ENCODE assay signal across 9 cellular contexts in genomic region chr3:45906681-45907220, GRCh38. TPM values are rescaled to one million over a fixed set of nuclear protein-coding genes. Genes with fewer than 3 reads are reported as not detected.
DNase-seq lines count a peak whose midpoint lies in the region; ATAC-seq, FAIRE-seq and TF ChIP-seq lines count a peak whose summit lies in the region.
"Had no signal": no experiment of that assay in that cellular context is flagged by ENCODE, and none has a peak within 500 bp of the region (broad histone marks: within the 10 kb centered on the region; RNA-seq: fewer than 3 reads in every experiment).

No MANE protein-coding gene starts in this region.

- H3K9me3 Mint-ChIP-seq in Calu3 (ENCODE audit: low read depth, unreplicated experiment), result no peaks in the 10 kb centered on the region
- H3K9me3 Mint-ChIP-seq: activated naive CD4-positive, alpha-beta T cell treated with anti-CD3 and anti-CD28 coated beads, Interleukin-2, amount 50 U/mL, for 24 hours had no signal

- no peak overlapping the region for H3K27ac ChIP-seq in mammary epithelial cell (ENCODE audit: insufficient read depth, low read depth, low read length)

- no peaks in the 10 kb centered on the region for H3K36me3 ChIP-seq in mammary epithelial cell (ENCODE audit: insufficient read depth, low read length)

- FAIRE-seq in HTR-8/SVneo (lab: Jason Lieb, UNC), result no peak

- H3K4me3 Mint-ChIP-seq in Calu3 (ENCODE audit: low read depth, unreplicated experiment), result no peak overlapping the region
- H3K4me3 Mint-ChIP-seq: activated naive CD4-positive, alpha-beta T cell treated with anti-CD3 and anti-CD28 coated beads, Interleukin-2, amount 50 U/mL, for 24 hours had no signal

- H3K4me1 Mint-ChIP-seq in Calu3 (ENCODE audit: low read depth, unreplicated experiment), result no peaks in the 10 kb centered on the region

- intact Hi-C loops in Calu3 (cut with micrococcal nuclease; ENCODE audit: unreplicated experiment) (no loop called here), mammary epithelial cell (cut with micrococcal nuclease) (no loop called here)

- H3K79me2 ChIP-seq in mammary epithelial cell (ENCODE audit: insufficient read depth, low read length), result no peaks in the 10 kb centered on the region

- in situ Hi-C loops in mammary epithelial cell (cut with MboI; ENCODE audit: low sequenced_read_pairs in 2 of 2), result loop anchor here in 1 of 2 donors (25.0 kb wide), 1 partner anchor 144 kb away; no protein-coding TSS in a partner anchor

- DNase-seq in Calu3, result no peak
- peak; percentile 48 for DNase-seq in HTR-8/SVneo (ENCODE audit: insufficient read length, low spot score)
- no peak for DNase-seq in mammary epithelial cell
- DNase-seq in lung microvascular endothelial cell (ENCODE audit: low read depth in 2 of 2), result peak; percentile 23 to 64
- DNase-seq in AML-193 (lab: John Stamatoyannopoulos, UW), result no peak
- no peak for DNase-seq in NCI-H1092 treated with DMSO at 0.1 percent for 48 hours (lab: John Stamatoyannopoulos, UW)
- no peak for DNase-seq in activated CD4-positive, alpha-beta T cell treated with anti-CD3 and anti-CD28 coated beads, Interleukin-2, amount 50 U/mL, for 4 hours

- H3K27me3 ChIP-seq in mammary epithelial cell (ENCODE audit: insufficient read depth, low read length), result no peaks in the 10 kb centered on the region

- ATAC-seq in HG03457 (IDR thresholded peaks at IDR 0.05; ENCODE audit: unreplicated experiment), result no peak

- H3K27me3 Mint-ChIP-seq in Calu3 (ENCODE audit: unreplicated experiment), result no peaks in the 10 kb centered on the region
- H3K27me3 Mint-ChIP-seq: activated naive CD4-positive, alpha-beta T cell treated with anti-CD3 and anti-CD28 coated beads, Interleukin-2, amount 50 U/mL, for 24 hours had no signal

- H3K4me3 ChIP-seq in mammary epithelial cell (replicated peaks in 1 of 3; ENCODE audit: insufficient read depth in 1 of 3, low read depth in 2 of 3, low read length in 3 of 3), result no peak overlapping the region

- H4K20me1 ChIP-seq in mammary epithelial cell (ENCODE audit: insufficient read depth, low read length), result no peaks in the 10 kb centered on the region

- no peaks in the 10 kb centered on the region for H3K4me1 ChIP-seq in mammary epithelial cell (ENCODE audit: insufficient read depth, low read length)

- peaks cover 8% of the 10 kb centered on the region for H3K9me3 ChIP-seq in mammary epithelial cell (replicated peaks; ENCODE audit: insufficient read depth, low read length)

- TF ChIP-seq CTCF in Calu3 (IDR thresholded peaks at IDR 0.05; ENCODE audit: unreplicated experiment) (peak; percentile 13), mammary epithelial cell (conservative IDR thresholded peaks at IDR 0.05 in 1 of 2, IDR thresholded peaks at IDR 0.05 in 1 of 2; ENCODE audit: extremely low read depth in 1 of 2, insufficient read depth in 1 of 2, low read depth in 1 of 2, low read length in 2 of 2) (peak; percentile 18 to 52)

- no peak overlapping the region for H2AFZ ChIP-seq in mammary epithelial cell (ENCODE audit: low read depth, low read length)

- no peaks in the 10 kb centered on the region for H3K36me3 Mint-ChIP-seq in Calu3 (ENCODE audit: insufficient read depth, unreplicated experiment)

- BruUV-seq in Calu3 (replicated peaks; lab: Mats Ljungman, UMichigan) (no TSS peak), mammary epithelial cell (replicated peaks; lab: Mats Ljungman, UMichigan) (no TSS peak)

- CTCF ChIA-PET in Calu3 (lab: Charles Lee) (no interaction called here), mammary epithelial cell (lab: Charles Lee; ENCODE audit: low non-redundant PET) (no interaction called here)

- H3K4me2 ChIP-seq in mammary epithelial cell (ENCODE audit: insufficient read depth, low read depth, low read length), result no peak overlapping the region

- dilution Hi-C loops in mammary epithelial cell (cut with HindIII; ENCODE audit: low sequenced_read_pairs), result no loop called here

- 7% methylated on average over 4 of the region's 6 CpGs for WGBS in mammary epithelial cell (ENCODE audit: low coverage, missing lambda C conversion rate)

- no peak overlapping the region for H3K27ac Mint-ChIP-seq in Calu3 (ENCODE audit: unreplicated experiment)
- H3K27ac Mint-ChIP-seq: activated naive CD4-positive, alpha-beta T cell treated with anti-CD3 and anti-CD28 coated beads, Interleukin-2, amount 50 U/mL, for 24 hours had no signal

- H3K9ac ChIP-seq in mammary epithelial cell (ENCODE audit: insufficient read depth, low read length), result no peak overlapping the region

RNA-seq across cellular contexts. Expression of gene CCR9, which starts 20.4 kb away (rescaled TPM):
- not detected in 2 replicates for total RNA-seq in Calu3 (2022)
- not detected for total RNA-seq in mammary epithelial cell
- not detected for polyA plus RNA-seq in mammary epithelial cell
- not detected for polyA minus RNA-seq in mammary epithelial cell
- total RNA-seq in lung microvascular endothelial cell, result not detected in 2 replicates

RNA-seq across cellular contexts. Expression of gene CXCR6, which starts 36.5 kb away (rescaled TPM):
- not detected in 2 replicates for total RNA-seq in Calu3 (2022)
- total RNA-seq in mammary epithelial cell, result not detected
- polyA plus RNA-seq in mammary epithelial cell, result not detected
- polyA minus RNA-seq in mammary epithelial cell, result not detected
- total RNA-seq in lung microvascular endothelial cell, result not detected in 2 replicates

Comparison
In these comparisons a context has a peak if more than half of its experiments do, and no peak if none do; other contexts are left out.
1. DNase-seq: peak in HTR-8/SVneo (single experiment) and lung microvascular endothelial cell (2 of 2); none in Calu3 (single experiment), mammary epithelial cell (single experiment), AML-193 (0 of 2), NCI-H1092 treated with DMSO at 0.1 percent for 48 hours (single experiment) and activated CD4-positive, alpha-beta T cell treated with anti-CD3 and anti-CD28 coated beads, Interleukin-2, amount 50 U/mL, for 4 hours (0 of 2).